Comparison of ENCODE assay signal across 25 cellular contexts in the genomic region with DNA sequence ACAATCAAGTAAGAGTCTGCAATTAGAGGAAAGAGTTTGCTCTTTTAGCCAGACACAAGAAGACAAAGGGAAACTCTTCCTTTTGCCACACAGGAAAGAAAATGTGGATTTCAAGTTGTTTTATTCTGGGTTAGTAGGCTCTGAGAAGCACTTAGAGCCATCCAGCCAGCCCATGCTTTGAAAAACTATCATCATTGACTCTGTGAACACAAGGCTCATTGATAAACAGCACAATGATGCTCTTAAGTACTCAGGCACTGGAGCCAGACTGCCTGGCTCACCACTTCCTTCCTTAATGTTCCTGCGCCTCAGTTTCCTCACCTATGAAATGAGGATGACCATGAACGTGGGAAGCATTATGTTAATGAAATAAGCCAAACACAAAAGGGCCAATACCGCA.
"Had no signal": no experiment of that assay in that cellular context is flagged by ENCODE, and none has a peak within 500 bp of the region (broad histone marks: within the 10 kb centered on the region; RNA-seq: fewer than 3 reads in every experiment).

No MANE protein-coding gene starts in this region.

- H3K9me3 Mint-ChIP-seq: activated CD4-positive, alpha-beta memory T cell treated with anti-CD3 and anti-CD28 coated beads for 36 hours; activated naive CD4-positive, alpha-beta T cell treated with anti-CD3 and anti-CD28 coated beads, Interleukin-2, amount 50 U/mL, for 24 hours; activated T-cell treated with anti-CD3 and anti-CD28 coated beads, Interleukin-2, amount 50 U/mL, for 72 hours; dendritic cell treated with granulocyte-macrophage colony-stimulating factor and Interleukin-4, amounts not matched to agents 40 ng/mL and 50 ng/mL, for 4 days had no signal

- H3K27ac Mint-ChIP-seq: activated CD4-positive, alpha-beta memory T cell treated with anti-CD3 and anti-CD28 coated beads for 36 hours; activated naive CD4-positive, alpha-beta T cell treated with anti-CD3 and anti-CD28 coated beads, Interleukin-2, amount 50 U/mL, for 24 hours; activated T-cell treated with anti-CD3 and anti-CD28 coated beads, Interleukin-2, amount 50 U/mL, for 72 hours; dendritic cell treated with granulocyte-macrophage colony-stimulating factor and Interleukin-4, amounts not matched to agents 40 ng/mL and 50 ng/mL, for 4 days; nephron progenitor cell; T-helper 17 cell had no signal

- H3K4me3 Mint-ChIP-seq: activated CD4-positive, alpha-beta memory T cell treated with anti-CD3 and anti-CD28 coated beads for 36 hours; activated naive CD4-positive, alpha-beta T cell treated with anti-CD3 and anti-CD28 coated beads, Interleukin-2, amount 50 U/mL, for 24 hours; activated T-cell treated with anti-CD3 and anti-CD28 coated beads, Interleukin-2, amount 50 U/mL, for 72 hours; dendritic cell treated with granulocyte-macrophage colony-stimulating factor and Interleukin-4, amounts not matched to agents 40 ng/mL and 50 ng/mL, for 4 days; nephron progenitor cell; T-helper 17 cell had no signal

- H3K27me3 ChIP-seq: body of pancreas, cardiac muscle cell, foreskin keratinocyte, left lung, sigmoid colon, upper lobe of left lung had no signal

- ATAC-seq: activated T-cell treated with anti-CD3 and anti-CD28 coated beads, Interleukin-2, amount 50 U/mL, for 72 hours; body of pancreas; foreskin keratinocyte; left lung; mucosa of descending colon; T-helper 17 cell had no signal

- H3K36me3 Mint-ChIP-seq: activated CD4-positive, alpha-beta memory T cell treated with anti-CD3 and anti-CD28 coated beads for 36 hours; activated naive CD4-positive, alpha-beta T cell treated with anti-CD3 and anti-CD28 coated beads, Interleukin-2, amount 50 U/mL, for 24 hours had no signal

- H3K36me3 ChIP-seq: cardiac muscle cell, left lung, sigmoid colon, thoracic aorta, upper lobe of left lung had no signal

- H3K27me3 Mint-ChIP-seq: activated CD4-positive, alpha-beta memory T cell treated with anti-CD3 and anti-CD28 coated beads for 36 hours; dendritic cell treated with granulocyte-macrophage colony-stimulating factor and Interleukin-4, amounts not matched to agents 40 ng/mL and 50 ng/mL, for 4 days had no signal

- H3K9me3 ChIP-seq: body of pancreas, left lung, mucosa of descending colon, sigmoid colon, thoracic aorta, upper lobe of left lung had no signal

- H3K4me1 ChIP-seq: body of pancreas, left lung, sigmoid colon, upper lobe of left lung had no signal

- H3K4me1 Mint-ChIP-seq: activated naive CD4-positive, alpha-beta T cell treated with anti-CD3 and anti-CD28 coated beads, Interleukin-2, amount 50 U/mL, for 24 hours; T-helper 17 cell had no signal

- DNase-seq: activated CD4-positive, alpha-beta memory T cell treated with anti-CD3 and anti-CD28 coated beads for 36 hours; activated CD4-positive, alpha-beta T cell treated with anti-CD3 and anti-CD28 coated beads for 4 hours; activated CD4-positive, CD25-positive, alpha-beta regulatory T cell; activated effector memory CD4-positive, alpha-beta T cell treated with Interleukin-2 at 50 U/mL for 16 hours; activated T-cell treated with anti-CD3 and anti-CD28 coated beads, Interleukin-2, amount 50 U/mL, for 72 hours; body of pancreas; effector CD4-positive, alpha-beta T cell; foreskin keratinocyte; hippocampal formation; kidney glomerular epithelial cell; left lung; mucosa of descending colon; nephron progenitor cell; occipital lobe; posterior cingulate gyrus; retina; sigmoid colon; stimulated activated CD4-positive, alpha-beta T cell treated with anti-CD3 and anti-CD28 coated beads, Interleukin-2, amount 100 ng/mL, for 48 hours; stimulated activated naive CD4-positive, alpha-beta T cell treated with Interleukin-2 at 50 U/mL for 16 hours; T-helper 17 cell; upper lobe of left lung had no signal

- H3K4me3 ChIP-seq: body of pancreas, cardiac muscle cell, left lung, mucosa of descending colon, sigmoid colon, thoracic aorta, upper lobe of left lung had no signal

- H3K27ac ChIP-seq: body of pancreas, cardiac muscle cell, foreskin keratinocyte, left lung, sigmoid colon, thoracic aorta, upper lobe of left lung had no signal
